ENCODE assay signal across 8 cellular contexts in the genomic region with DNA sequence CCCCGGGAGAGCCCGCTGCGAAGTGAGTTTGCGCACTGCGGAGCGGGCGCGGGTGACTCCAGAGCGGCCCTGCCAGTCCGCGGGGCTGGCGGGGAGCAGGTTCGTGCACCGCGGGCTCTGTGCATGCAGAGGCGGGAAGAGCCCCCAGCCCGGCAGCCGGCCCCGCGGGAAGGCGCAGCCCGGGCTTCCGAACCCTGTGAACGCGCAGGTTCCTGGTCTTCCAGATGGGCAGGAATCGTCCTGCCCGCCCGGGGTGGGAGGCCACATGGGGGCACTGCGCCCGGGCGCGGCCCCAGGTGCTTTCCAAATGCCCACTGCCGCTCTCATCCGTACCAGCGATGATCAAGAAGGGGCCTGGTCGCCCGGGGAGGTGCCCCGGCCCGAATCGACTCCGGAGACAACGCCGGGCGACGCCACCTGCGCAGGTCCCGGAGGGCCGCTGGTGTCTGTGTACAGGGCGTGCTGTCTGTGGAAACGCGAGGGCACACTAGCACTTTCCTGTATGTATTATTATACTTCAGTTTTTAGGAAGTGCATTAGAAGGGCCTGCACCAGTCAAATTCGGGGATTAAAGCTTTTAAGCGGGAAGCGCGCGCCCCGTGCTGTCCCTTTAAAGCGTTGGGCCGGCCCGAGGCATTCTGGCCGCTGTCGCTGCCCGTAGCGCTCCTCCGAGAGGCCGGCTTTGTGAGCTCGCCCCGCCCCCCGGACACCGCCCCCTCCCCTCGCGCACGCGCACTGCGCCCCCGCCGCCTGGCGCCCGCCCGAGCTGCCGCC. TPM values are rescaled to one million over a fixed set of nuclear protein-coding genes. Genes with fewer than 3 reads are reported as not detected.
DNase-seq lines count a peak whose midpoint lies in the region; ATAC-seq and TF ChIP-seq lines count a peak whose summit lies in the region.

A gene (plus strand): TSS at position 740 of the 774 bp plus-strand sequence. CDS start 3,796 bp downstream, outside the sequence.

- peak; percentile 89 for DNase-seq in NCI-H2029 (lab: John Stamatoyannopoulos, UW)
- DNase-seq in T1000 (lab: John Stamatoyannopoulos, UW) = peak; percentile 83
- DNase-seq in astrocyte of the cerebellum (ENCODE audit: low read depth) = peak; percentile 74
- DNase-seq in hepatic stellate cell (ENCODE audit: low spot score) = peak; percentile 99
- peak; percentile 91 to 92 for DNase-seq in uterus

- H3K36me3 ChIP-seq in rectal smooth muscle tissue (ENCODE audit: control insufficient read depth, insufficient read depth, low read length) (peaks cover 9% of the 10 kb centered on the region), uterus (no peaks in the 10 kb centered on the region)

- H3K9ac ChIP-seq in rectal smooth muscle tissue (ENCODE audit: low read length) = peak within 1 kb of the TSS; percentile 93

- peak in 1 of 2 donors; percentile 48 for TF ChIP-seq POLR2A in uterus (IDR thresholded peaks at IDR 0.05)

- intact Hi-C loops in uterus (cut with DNase I; ENCODE audit: low total_unique reads) = no loop called here

- H3K4me1 ChIP-seq in rectal smooth muscle tissue (ENCODE audit: control insufficient read depth, insufficient read depth, low read length) (peaks cover 30% of the 10 kb centered on the region), uterus (peaks cover 0 to 8% of the 10 kb centered on the region in 2 donors)

- H3K9me3 ChIP-seq in uterus = no peaks in the 10 kb centered on the region

- ATAC-seq in HG02840 (IDR thresholded peaks at IDR 0.05; ENCODE audit: low FRiP score, unreplicated experiment) = peak; percentile 65

- in situ Hi-C loops in astrocyte of the cerebellum (cut with HindIII; ENCODE audit: low sequenced_read_pairs) = loop anchor here (5.0 kb wide), 1 partner anchor 43 kb away; no protein-coding TSS in a partner anchor

- H3K4me3 ChIP-seq in astrocyte of the cerebellum (ENCODE audit: low read depth, low read length) = peak within 1 kb of the TSS; percentile 91
- H3K4me3 ChIP-seq in rectal smooth muscle tissue (ENCODE audit: low read length) = peak within 1 kb of the TSS; percentile 95
- H3K4me3 ChIP-seq in uterus = peak within 1 kb of the TSS; percentile 79 to 91

- H3K27ac ChIP-seq in rectal smooth muscle tissue (ENCODE audit: low read depth, low read length) = peak within 1 kb of the TSS; percentile 81
- peak within 1 kb of the TSS; percentile 87 to 90 for H3K27ac ChIP-seq in uterus

- H3K27me3 ChIP-seq in rectal smooth muscle tissue (ENCODE audit: control insufficient read depth, insufficient read depth, low read length) (no peaks in the 10 kb centered on the region), uterus (no peaks in the 10 kb centered on the region)

- TF ChIP-seq CTCF in GM12874 (IDR thresholded peaks at IDR 0.05; ENCODE audit: insufficient read depth, low read depth, low read length) (peak; percentile 38), astrocyte of the cerebellum (IDR thresholded peaks at IDR 0.05; ENCODE audit: low read depth, low read length, missing control alignments) (peak; percentile 23), uterus (IDR thresholded peaks at IDR 0.05) (peak in 3 of 4 experiments; percentile 4 to 23 (median 14))

RNA-seq across cellular contexts. Expression of the gene that starts here (rescaled TPM):
- total RNA-seq in uterus = 10 to 100 TPM in 2 of 4 donors, 1 to 10 TPM in 2; 2.9 to 30.5 (median 14.2) TPM

Comparison
In these comparisons a context has a peak if more than half of its experiments do, and no peak if none do; other contexts are left out.
1. Peak in every context shown above with its lines: DNase-seq, ATAC-seq, H3K4me3 ChIP-seq and H3K27ac ChIP-seq.